Comparison of ENCODE assay signal across 26 cellular contexts in the genomic region with DNA sequence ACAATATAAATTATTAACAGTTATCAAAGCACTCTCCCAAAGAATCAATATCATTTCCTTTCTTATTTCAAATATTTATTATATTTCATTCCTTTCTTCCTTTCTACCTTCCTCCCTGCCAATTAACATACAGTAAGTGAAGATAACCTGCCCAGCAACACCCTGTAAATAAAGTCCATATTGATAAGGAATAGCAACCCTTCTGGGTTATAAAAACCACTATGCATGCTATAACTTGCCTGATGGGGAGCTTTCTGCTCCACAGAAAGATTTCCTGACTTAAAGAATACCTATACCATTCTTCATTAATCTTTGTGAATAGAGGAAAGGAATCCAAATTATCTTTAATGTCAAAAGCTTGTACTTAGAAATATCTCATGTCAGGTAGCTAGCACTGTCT.
"Had no signal": no experiment of that assay in that cellular context is flagged by ENCODE, and none has a peak within 500 bp of the region (broad histone marks: within the 10 kb centered on the region; RNA-seq: fewer than 3 reads in every experiment).

No MANE protein-coding gene starts in this region.

- ATAC-seq: naive thymus-derived CD8-positive, alpha-beta T cell; pancreas; sciatic nerve; stimulated activated effector memory CD8-positive, alpha-beta T cell treated with anti-CD3 and anti-CD28 coated beads, Interleukin-12 subunit alpha, Interleukin-12 subunit beta, amount 100 ng/mL, for 72 hours; upper lobe of right lung had no signal

- H3K4me3 ChIP-seq: hepatocyte, left ventricle myocardium inferior, lung, pancreas, prostate gland, skin epidermis, spleen, suprapubic skin, thoracic aorta, tibial artery, upper lobe of right lung had no signal

- H3K4me1 ChIP-seq: left ventricle myocardium inferior, pancreas, prostate gland, spleen, suprapubic skin, tibial artery, upper lobe of right lung had no signal

- H3K9me3 Mint-ChIP-seq: naive thymus-derived CD8-positive, alpha-beta T cell; nephron; neural crest cell; stimulated activated effector memory CD8-positive, alpha-beta T cell treated with anti-CD3 and anti-CD28 coated beads, Interleukin-12 subunit alpha, Interleukin-12 subunit beta, amount 100 ng/mL, for 72 hours; stimulated activated naive CD8-positive, alpha-beta T cell treated with anti-CD3 and anti-CD28 coated beads, Interleukin-15, Interleukin-2, amounts not matched to agents 100 ng/mL and 50 ng/mL, for 24 hours had no signal

- H3K27ac ChIP-seq: hepatocyte, left ventricle myocardium inferior, pancreas, prostate gland, skin epidermis, spleen, suprapubic skin, thoracic aorta, tibial artery, upper lobe of right lung had no signal

- H3K27ac Mint-ChIP-seq: memory B cell; naive thymus-derived CD8-positive, alpha-beta T cell; nephron; stimulated activated effector memory CD8-positive, alpha-beta T cell treated with anti-CD3 and anti-CD28 coated beads, Interleukin-12 subunit alpha, Interleukin-12 subunit beta, amount 100 ng/mL, for 72 hours; stimulated activated naive CD8-positive, alpha-beta T cell treated with anti-CD3 and anti-CD28 coated beads, Interleukin-15, Interleukin-2, amounts not matched to agents 100 ng/mL and 50 ng/mL, for 24 hours had no signal

- DNase-seq: islet precursor cell; left ventricle myocardium inferior; midbrain; naive thymus-derived CD8-positive, alpha-beta T cell; nucleus accumbens; pancreas; posterior cingulate gyrus; retina; right cardiac atrium; spleen; stimulated activated CD4-positive, alpha-beta T cell treated with anti-CD3 and anti-CD28 coated beads, Interleukin-4, amount 100 ng/mL, for 24 hours; stimulated activated naive CD4-positive, alpha-beta T cell; tibial artery; upper lobe of right lung had no signal

- H3K36me3 Mint-ChIP-seq: stimulated activated effector memory CD8-positive, alpha-beta T cell treated with anti-CD3 and anti-CD28 coated beads, Interleukin-12 subunit alpha, Interleukin-12 subunit beta, amount 100 ng/mL, for 72 hours had no signal

- H3K4me1 Mint-ChIP-seq: memory B cell; nephron; neural crest cell; stimulated activated effector memory CD8-positive, alpha-beta T cell treated with anti-CD3 and anti-CD28 coated beads, Interleukin-12 subunit alpha, Interleukin-12 subunit beta, amount 100 ng/mL, for 72 hours had no signal

- H3K4me3 Mint-ChIP-seq: memory B cell; naive thymus-derived CD8-positive, alpha-beta T cell; nephron; neural crest cell; stimulated activated effector memory CD8-positive, alpha-beta T cell treated with anti-CD3 and anti-CD28 coated beads, Interleukin-12 subunit alpha, Interleukin-12 subunit beta, amount 100 ng/mL, for 72 hours; stimulated activated naive CD8-positive, alpha-beta T cell treated with anti-CD3 and anti-CD28 coated beads, Interleukin-15, Interleukin-2, amounts not matched to agents 100 ng/mL and 50 ng/mL, for 24 hours had no signal

- H3K36me3 ChIP-seq: pancreas, prostate gland, thoracic aorta, upper lobe of right lung had no signal

- H3K27me3 Mint-ChIP-seq: memory B cell; naive thymus-derived CD8-positive, alpha-beta T cell; stimulated activated naive CD8-positive, alpha-beta T cell treated with anti-CD3 and anti-CD28 coated beads, Interleukin-15, Interleukin-2, amounts not matched to agents 100 ng/mL and 50 ng/mL, for 24 hours had no signal

- H3K27me3 ChIP-seq: hepatocyte, pancreas, spleen, suprapubic skin, tibial artery, upper lobe of right lung had no signal

- H3K9me3 ChIP-seq: pancreas, prostate gland, suprapubic skin, thoracic aorta, tibial artery, upper lobe of right lung had no signal
